In genomic region chr1:211088156-211088555, GRCh38 we compare ENCODE assay signal across 37 cellular contexts. TPM values are rescaled to one million over a fixed set of nuclear protein-coding genes. Genes with fewer than 3 reads are reported as not detected.
"Had no signal": no experiment of that assay in that cellular context is flagged by ENCODE, and none has a peak within 500 bp of the region (broad histone marks: within the 10 kb centered on the region; RNA-seq: fewer than 3 reads in every experiment).

No MANE protein-coding gene starts in this region.

- H3K27me3 Mint-ChIP-seq: activated naive CD4-positive, alpha-beta T cell treated with anti-CD3 and anti-CD28 coated beads, Interleukin-2, amount 50 U/mL, for 24 hours; activated naive CD8-positive, alpha-beta T cell; brain had no signal

- H3K36me3 ChIP-seq: ascending aorta, cardiac muscle cell had no signal

- H3K27ac Mint-ChIP-seq: activated B cell treated with CpG ODN at 0.5 μM for 24 hours; activated CD4-positive, alpha-beta memory T cell treated with anti-CD3 and anti-CD28 coated beads for 36 hours; activated CD4-positive, alpha-beta T cell treated with anti-CD3 and anti-CD28 coated beads, Interleukin-2, amount 10 ng/mL, durations not matched to agents 24 days and 14 days; activated CD8-positive, alpha-beta T cell treated with anti-CD3 and anti-CD28 coated beads for 36 hours; activated naive CD4-positive, alpha-beta T cell treated with anti-CD3 and anti-CD28 coated beads, Interleukin-2, amount 10 ng/mL, durations not matched to agents 7 days and 5 days; activated naive CD4-positive, alpha-beta T cell treated with anti-CD3 and anti-CD28 coated beads, Interleukin-2, amount 50 U/mL, for 24 hours; activated naive CD8-positive, alpha-beta T cell; activated naive CD8-positive, alpha-beta T cell treated with anti-CD3 and anti-CD28 coated beads, Interleukin-2, amount 10 ng/mL, durations not matched to agents 7 days and 5 days; activated naive CD8-positive, alpha-beta T cell treated with anti-CD3 and anti-CD28 coated beads, Interleukin-2, amount 50 U/mL, for 24 hours; activated T-cell treated with anti-CD3 and anti-CD28 coated beads, Interleukin-2, amount 50 U/mL, for 72 hours; activated T-helper 1 cell treated with anti-CD3 and anti-CD28 coated beads, Interleukin-12 subunit alpha, Interleukin-12 subunit beta, Interleukin-2, Interleukin-4 antibody, amounts not matched to agents 30 ng/mL and 10 ng/mL and 1 ng/mL, durations not matched to agents 14 hours and 24 hours and 36 hours; activated T-helper 17 cell treated with anti-CD3 and anti-CD28 coated beads, Interleukin-2, amount 50 U/mL, for 72 hours; brain; T-helper 1 cell treated with Interleukin-12 subunit alpha and Interleukin-12 subunit beta and Interleukin-4 antibody, amounts not matched to agents 30 μg/mL and 1 μg/mL, for 36 hours; T-helper 2 cell treated with Interferon-gamma antibody and Interleukin-4, amounts not matched to agents 5 μg/mL and 100 μg/mL, for 36 hours had no signal

- H3K4me3 ChIP-seq: ascending aorta, cardiac muscle cell had no signal

- FAIRE-seq: TTC549 had no signal

- ATAC-seq: activated CD8-positive, alpha-beta T cell treated with anti-CD3 and anti-CD28 coated beads for 36 hours; activated naive CD8-positive, alpha-beta T cell treated with anti-CD3 and anti-CD28 coated beads, Interleukin-2, amount 50 U/mL, for 24 hours; activated T-cell treated with anti-CD3 and anti-CD28 coated beads, Interleukin-2, amount 50 U/mL, for 4 hours; activated T-cell treated with anti-CD3 and anti-CD28 coated beads, Interleukin-2, amount 50 U/mL, for 72 hours; activated T-helper 17 cell treated with anti-CD3 and anti-CD28 coated beads, Interleukin-2, amount 50 U/mL, for 72 hours had no signal

- H3K4me3 Mint-ChIP-seq: activated B cell treated with CpG ODN at 0.5 μM for 24 hours; activated CD4-positive, alpha-beta memory T cell treated with anti-CD3 and anti-CD28 coated beads for 36 hours; activated CD4-positive, alpha-beta T cell treated with anti-CD3 and anti-CD28 coated beads, Interleukin-2, amount 10 ng/mL, durations not matched to agents 24 days and 14 days; activated CD8-positive, alpha-beta T cell treated with anti-CD3 and anti-CD28 coated beads for 36 hours; activated naive CD4-positive, alpha-beta T cell treated with anti-CD3 and anti-CD28 coated beads, Interleukin-2, amount 10 ng/mL, durations not matched to agents 7 days and 5 days; activated naive CD4-positive, alpha-beta T cell treated with anti-CD3 and anti-CD28 coated beads, Interleukin-2, amount 50 U/mL, for 24 hours; activated naive CD8-positive, alpha-beta T cell; activated naive CD8-positive, alpha-beta T cell treated with anti-CD3 and anti-CD28 coated beads, Interleukin-2, amount 10 ng/mL, durations not matched to agents 7 days and 5 days; activated naive CD8-positive, alpha-beta T cell treated with anti-CD3 and anti-CD28 coated beads, Interleukin-2, amount 50 U/mL, for 24 hours; activated T-cell treated with anti-CD3 and anti-CD28 coated beads, Interleukin-2, amount 50 U/mL, for 4 hours; activated T-cell treated with anti-CD3 and anti-CD28 coated beads, Interleukin-2, amount 50 U/mL, for 72 hours; activated T-helper 1 cell treated with anti-CD3 and anti-CD28 coated beads, Interleukin-12 subunit alpha, Interleukin-12 subunit beta, Interleukin-2, Interleukin-4 antibody, amounts not matched to agents 30 ng/mL and 10 ng/mL and 1 ng/mL, durations not matched to agents 14 hours and 24 hours and 36 hours; activated T-helper 17 cell treated with anti-CD3 and anti-CD28 coated beads, Interleukin-2, amount 50 U/mL, for 72 hours; brain; central memory CD8-positive, alpha-beta T cell; T-helper 1 cell treated with Interleukin-12 subunit alpha and Interleukin-12 subunit beta and Interleukin-4 antibody, amounts not matched to agents 30 μg/mL and 1 μg/mL, for 36 hours; T-helper 2 cell treated with Interferon-gamma antibody and Interleukin-4, amounts not matched to agents 5 μg/mL and 100 μg/mL, for 36 hours had no signal

- H3K36me3 Mint-ChIP-seq: activated CD4-positive, alpha-beta memory T cell treated with anti-CD3 and anti-CD28 coated beads for 36 hours; activated naive CD4-positive, alpha-beta T cell treated with anti-CD3 and anti-CD28 coated beads, Interleukin-2, amount 10 ng/mL, durations not matched to agents 7 days and 5 days; activated naive CD4-positive, alpha-beta T cell treated with anti-CD3 and anti-CD28 coated beads, Interleukin-2, amount 50 U/mL, for 24 hours; activated naive CD8-positive, alpha-beta T cell; activated naive CD8-positive, alpha-beta T cell treated with anti-CD3 and anti-CD28 coated beads, Interleukin-2, amount 10 ng/mL, durations not matched to agents 7 days and 5 days; brain had no signal

- H3K27ac ChIP-seq: ascending aorta, cardiac muscle cell, VCaP had no signal

- H3K27me3 ChIP-seq: ascending aorta, cardiac muscle cell had no signal

- DNase-seq: activated B cell treated with CpG ODN at 0.5 μM for 24 hours; activated CD4-positive, alpha-beta memory T cell treated with anti-CD3 and anti-CD28 coated beads for 36 hours; activated CD4-positive, alpha-beta T cell treated with anti-CD3 and anti-CD28 coated beads for 4 hours; activated CD4-positive, alpha-beta T cell treated with anti-CD3 and anti-CD28 coated beads, Interleukin-2, amount 10 ng/mL, durations not matched to agents 24 days and 14 days; activated CD4-positive, alpha-beta T cell treated with anti-CD3 and anti-CD28 coated beads, Interleukin-2, amount 50 U/mL, for 1 hour; activated CD4-positive, alpha-beta T cell treated with anti-CD3 and anti-CD28 coated beads, Interleukin-2, amount 50 U/mL, for 4 hours; activated CD4-positive, CD25-positive, alpha-beta regulatory T cell treated with anti-CD3 and anti-CD28 coated beads, Interleukin-2, amount 50 U/mL, for 72 hours; activated CD8-positive, alpha-beta memory T cell treated with anti-CD3 and anti-CD28 coated beads, Interleukin-2, amount 50 U/mL, for 4 hours; activated CD8-positive, alpha-beta T cell treated with anti-CD3 and anti-CD28 coated beads for 36 hours; activated effector memory CD4-positive, alpha-beta T cell treated with Interleukin-2 at 50 U/mL for 16 hours; activated gamma-delta T cell; activated naive CD4-positive, alpha-beta T cell treated with anti-CD3 and anti-CD28 coated beads, Interleukin-2, amount 10 ng/mL, durations not matched to agents 7 days and 5 days; activated naive CD4-positive, alpha-beta T cell treated with Interleukin-2 at 50 U/mL for 16 hours; activated naive CD8-positive, alpha-beta T cell treated with anti-CD3 and anti-CD28 coated beads, Interleukin-2, amount 10 ng/mL, durations not matched to agents 7 days and 5 days; activated naive CD8-positive, alpha-beta T cell treated with anti-CD3 and anti-CD28 coated beads, Interleukin-2, amount 50 U/mL, for 24 hours; activated T-cell treated with anti-CD3 and anti-CD28 coated beads for 4 hours; activated T-cell treated with anti-CD3 and anti-CD28 coated beads, Interleukin-2, amount 50 U/mL, for 1 hour; activated T-cell treated with anti-CD3 and anti-CD28 coated beads, Interleukin-2, amount 50 U/mL, for 4 hours; activated T-cell treated with anti-CD3 and anti-CD28 coated beads, Interleukin-2, amount 50 U/mL, for 72 hours; amygdala; anterior cingulate cortex; T-helper 1 cell; T-helper 2 cell; T-helper 9 cell had no signal

- H3K4me1 ChIP-seq: ascending aorta had no signal

- H3K9me3 ChIP-seq: ascending aorta had no signal

- H3K4me1 Mint-ChIP-seq: activated B cell treated with CpG ODN at 0.5 μM for 24 hours; activated CD4-positive, alpha-beta T cell treated with anti-CD3 and anti-CD28 coated beads, Interleukin-2, amount 10 ng/mL, durations not matched to agents 24 days and 14 days; activated naive CD4-positive, alpha-beta T cell treated with anti-CD3 and anti-CD28 coated beads, Interleukin-2, amount 10 ng/mL, durations not matched to agents 7 days and 5 days; activated naive CD4-positive, alpha-beta T cell treated with anti-CD3 and anti-CD28 coated beads, Interleukin-2, amount 50 U/mL, for 24 hours; activated naive CD8-positive, alpha-beta T cell treated with anti-CD3 and anti-CD28 coated beads, Interleukin-2, amount 10 ng/mL, durations not matched to agents 7 days and 5 days; activated naive CD8-positive, alpha-beta T cell treated with anti-CD3 and anti-CD28 coated beads, Interleukin-2, amount 50 U/mL, for 24 hours; activated T-helper 17 cell treated with anti-CD3 and anti-CD28 coated beads, Interleukin-2, amount 50 U/mL, for 72 hours; brain; central memory CD8-positive, alpha-beta T cell had no signal

- H3K9me3 Mint-ChIP-seq: activated B cell treated with CpG ODN at 0.5 μM for 24 hours; activated CD4-positive, alpha-beta memory T cell treated with anti-CD3 and anti-CD28 coated beads for 36 hours; activated CD4-positive, alpha-beta T cell treated with anti-CD3 and anti-CD28 coated beads, Interleukin-2, amount 10 ng/mL, durations not matched to agents 24 days and 14 days; activated CD8-positive, alpha-beta T cell treated with anti-CD3 and anti-CD28 coated beads for 36 hours; activated naive CD4-positive, alpha-beta T cell treated with anti-CD3 and anti-CD28 coated beads, Interleukin-2, amount 10 ng/mL, durations not matched to agents 7 days and 5 days; activated naive CD4-positive, alpha-beta T cell treated with anti-CD3 and anti-CD28 coated beads, Interleukin-2, amount 50 U/mL, for 24 hours; activated naive CD8-positive, alpha-beta T cell treated with anti-CD3 and anti-CD28 coated beads, Interleukin-2, amount 10 ng/mL, durations not matched to agents 7 days and 5 days; activated naive CD8-positive, alpha-beta T cell treated with anti-CD3 and anti-CD28 coated beads, Interleukin-2, amount 50 U/mL, for 24 hours; activated T-cell treated with anti-CD3 and anti-CD28 coated beads, Interleukin-2, amount 50 U/mL, for 4 hours; activated T-cell treated with anti-CD3 and anti-CD28 coated beads, Interleukin-2, amount 50 U/mL, for 72 hours; activated T-helper 1 cell treated with anti-CD3 and anti-CD28 coated beads, Interleukin-12 subunit alpha, Interleukin-12 subunit beta, Interleukin-2, Interleukin-4 antibody, amounts not matched to agents 30 ng/mL and 10 ng/mL and 1 ng/mL, durations not matched to agents 14 hours and 24 hours and 36 hours; activated T-helper 17 cell treated with anti-CD3 and anti-CD28 coated beads, Interleukin-2, amount 50 U/mL, for 72 hours; brain; central memory CD8-positive, alpha-beta T cell; T-helper 1 cell treated with Interleukin-12 subunit alpha and Interleukin-12 subunit beta and Interleukin-4 antibody, amounts not matched to agents 30 μg/mL and 1 μg/mL, for 36 hours; T-helper 2 cell treated with Interferon-gamma antibody and Interleukin-4, amounts not matched to agents 5 μg/mL and 100 μg/mL, for 36 hours had no signal

RNA-seq across cellular contexts. Expression of gene KCNH1, which starts 45.8 kb away (rescaled TPM):
- total RNA-seq: activated B cell treated with CpG ODN at 0.5 μM for 24 hours; activated CD4-positive, alpha-beta memory T cell treated with anti-CD3 and anti-CD28 coated beads for 36 hours; activated CD4-positive, alpha-beta T cell treated with anti-CD3 and anti-CD28 coated beads, Interleukin-2, amount 10 ng/mL, durations not matched to agents 24 days and 14 days; activated CD8-positive, alpha-beta memory T cell treated with anti-CD3 and anti-CD28 coated beads for 36 hours; activated CD8-positive, alpha-beta T cell treated with anti-CD3 and anti-CD28 coated beads for 36 hours; activated naive CD8-positive, alpha-beta T cell treated with anti-CD3 and anti-CD28 coated beads, Interleukin-2, amount 10 ng/mL, durations not matched to agents 7 days and 5 days; activated T-cell treated with anti-CD3 and anti-CD28 coated beads, Interleukin-2, amount 50 U/mL, for 4 hours; activated T-cell treated with anti-CD3 and anti-CD28 coated beads, Interleukin-2, amount 50 U/mL, for 72 hours; activated T-helper 1 cell treated with anti-CD3 and anti-CD28 coated beads, Interleukin-12 subunit alpha, Interleukin-12 subunit beta, Interleukin-2, Interleukin-4 antibody, amounts not matched to agents 30 ng/mL and 10 ng/mL and 1 ng/mL, durations not matched to agents 14 hours and 24 hours and 36 hours; activated T-helper 17 cell treated with anti-CD3 and anti-CD28 coated beads, Interleukin-2, amount 50 U/mL, for 72 hours; ascending aorta had no signal
- polyA plus RNA-seq: cardiac muscle cell had no signal
